In genomic region chr2:73176881-73177644, GRCh38 we compare ENCODE assay signal across 8 cellular contexts. TPM values are rescaled to one million over a fixed set of nuclear protein-coding genes. Genes with fewer than 3 reads are reported as not detected.
A peak's percentile ranks its signal among the peaks of the same experiment; 100 is the strongest.
DNase-seq lines count a peak whose midpoint lies in the region; ATAC-seq and TF ChIP-seq lines count a peak whose summit lies in the region.

No MANE protein-coding gene starts in this region.

- peak overlapping the region; percentile 69 for H3K27ac ChIP-seq in parathyroid adenoma
- H3K27ac ChIP-seq in tibial artery = peak overlapping the region; percentile 81 to 83

- H3K9me3 ChIP-seq in parathyroid adenoma (ENCODE audit: control insufficient read depth, low read length) = no peaks in the 10 kb centered on the region
- no peaks in the 10 kb centered on the region for H3K9me3 ChIP-seq in tibial artery

- H2AFZ ChIP-seq in parathyroid adenoma = peak overlapping the region; percentile 89

- peak overlapping the region; percentile 75 for H3K4me2 ChIP-seq in parathyroid adenoma (ENCODE audit: low read length)

- no peaks in the 10 kb centered on the region for H3K36me3 ChIP-seq in parathyroid adenoma (ENCODE audit: control insufficient read depth, insufficient read depth, low read length)
- no peaks in the 10 kb centered on the region for H3K36me3 ChIP-seq in tibial artery

- H3K9me3 Mint-ChIP-seq in activated naive CD8-positive, alpha-beta T cell (ENCODE audit: low read depth) = no peaks in the 10 kb centered on the region

- H3K27ac Mint-ChIP-seq in activated naive CD8-positive, alpha-beta T cell = peak overlapping the region; percentile 89

- intact Hi-C loops in Right ventricle myocardium superior (cut with DNase I) (loop anchor here (5.0 kb wide), 2 partner anchors 105 to 285 kb away; partner anchors contain the start of gene SFXN5), tibial artery (cut with DNase I; ENCODE audit: low total_unique reads) (loop anchor here (2.0 to 5.0 kb wide), 2 partner anchors 36 to 185 kb away; no protein-coding TSS in a partner anchor)

- POLR2A ChIA-PET in GM10248 (lab: Yijun Ruan, JAX) = no interaction called here

- H3K4me3 Mint-ChIP-seq in activated naive CD8-positive, alpha-beta T cell = peak overlapping the region; percentile 90

- H3K4me1 ChIP-seq in parathyroid adenoma = peaks cover 15% of the 10 kb centered on the region
- H3K4me1 ChIP-seq in tibial artery = peaks cover 0 to 26% (median 23%) of the 10 kb centered on the region in 4 donors

- DNase-seq in GM10248 (ENCODE audit: extremely low spot score) (peak; percentile 94), NAMALWA (ENCODE audit: low spot score) (peak; percentile 86), SKM-1 (lab: John Stamatoyannopoulos, UW; ENCODE audit: unreplicated experiment) (peak; percentile 57), Right ventricle myocardium superior (peak; percentile 97), tibial artery (peak; percentile 93 to 94)

- peaks cover 18% of the 10 kb centered on the region for H3K4me1 Mint-ChIP-seq in activated naive CD8-positive, alpha-beta T cell (ENCODE audit: low read depth)

- H3K27me3 ChIP-seq in parathyroid adenoma (ENCODE audit: control insufficient read depth, insufficient read depth, low read length) (no peaks in the 10 kb centered on the region), tibial artery (peaks cover 0 to 22% of the 10 kb centered on the region in 2 donors)

- no peak overlapping the region for H3K9ac ChIP-seq in parathyroid adenoma

- H3K27me3 Mint-ChIP-seq in activated naive CD8-positive, alpha-beta T cell = peaks cover 20% of the 10 kb centered on the region

- ATAC-seq in HG02571 (IDR thresholded peaks at IDR 0.05; ENCODE audit: unreplicated experiment) (peak; percentile 81), Right ventricle myocardium superior (ENCODE audit: poor library complexity) (peak; percentile 98)

- TF ChIP-seq CTCF in GM10248 (IDR thresholded peaks at IDR 0.05; ENCODE audit: control extremely low read depth, extremely low read depth, low read depth, missing control alignments) = peak; percentile 98
- peak; percentile 98 for TF ChIP-seq CTCF in parathyroid adenoma (IDR thresholded peaks at IDR 0.05)
- TF ChIP-seq CTCF in tibial artery (IDR thresholded peaks at IDR 0.05) = peak; percentile 99

- CTCF ChIA-PET in GM10248 (lab: Yijun Ruan, JAX) = interaction anchor here (0.6 to 5.9 kb wide), 80 partner anchors 8 to 1646 kb away, joined by 3 to 136 read pairs (median 5); partner anchors contain the start of genes CCT7, EGR4, EMX1 and PRADC1

- H3K4me3 ChIP-seq in parathyroid adenoma (ENCODE audit: low read depth, low read length) (peak overlapping the region; percentile 67), tibial artery (peak overlapping the region; percentile 62 to 70)

- no peaks in the 10 kb centered on the region for H3K79me2 ChIP-seq in parathyroid adenoma

- H3K36me3 Mint-ChIP-seq in activated naive CD8-positive, alpha-beta T cell = no peaks in the 10 kb centered on the region

RNA-seq across cellular contexts. Expression of gene NOTO, which starts 25.3 kb away (rescaled TPM):
- total RNA-seq in Right ventricle myocardium superior = not detected

RNA-seq across cellular contexts. Expression of gene SMYD5, which starts 37.0 kb away (rescaled TPM):
- 15.5 TPM for total RNA-seq in Right ventricle myocardium superior

RNA-seq across cellular contexts. Expression of gene PRADC1, which starts 56.0 kb away (rescaled TPM):
- total RNA-seq in Right ventricle myocardium superior = 91.6 TPM

RNA-seq across cellular contexts. Expression of gene CCT7, which starts 57.0 kb away (rescaled TPM):
- total RNA-seq in Right ventricle myocardium superior = 194 TPM

Comparison
In these comparisons a context has a peak if more than half of its experiments do, and no peak if none do; other contexts are left out.
1. Peak in every context shown above with its lines: DNase-seq, ATAC-seq, H3K4me3 ChIP-seq and H3K27ac ChIP-seq.